In the genomic region with DNA sequence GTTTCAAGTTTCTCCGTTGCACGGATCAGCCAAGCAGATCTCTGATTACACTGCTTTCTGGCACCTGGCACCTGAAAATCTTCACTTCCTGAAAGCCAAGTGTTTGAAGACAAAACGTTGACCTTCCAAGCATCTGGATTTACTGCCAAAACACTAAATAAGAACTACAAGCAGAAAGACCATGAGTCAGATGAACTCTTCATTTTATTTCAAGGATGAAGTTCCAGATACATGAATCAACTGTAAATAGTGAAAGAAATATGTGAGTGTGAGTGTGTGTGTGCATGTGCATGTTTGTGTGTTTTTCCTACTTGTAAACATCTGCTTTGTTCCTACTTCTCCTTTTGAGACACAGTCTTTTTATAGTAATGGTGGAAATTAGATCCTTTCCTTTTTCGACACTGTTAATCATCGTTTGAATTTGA, we compare ENCODE assay signal across 14 cellular contexts. TPM values are rescaled to one million over a fixed set of nuclear protein-coding genes. Genes with fewer than 3 reads are reported as not detected.
DNase-seq lines count a peak whose midpoint lies in the region; ATAC-seq, FAIRE-seq and TF ChIP-seq lines count a peak whose summit lies in the region.
"Had no signal": no experiment of that assay in that cellular context is flagged by ENCODE, and none has a peak within 500 bp of the region (broad histone marks: within the 10 kb centered on the region; RNA-seq: fewer than 3 reads in every experiment).

No MANE protein-coding gene starts in this region.

- no peak overlapping the region for H3K14ac ChIP-seq in trophoblast cell (ENCODE audit: low read length)

- H3K79me1 ChIP-seq in trophoblast cell (ENCODE audit: low read length) = no peaks in the 10 kb centered on the region

- dilution Hi-C loops in keratinocyte (cut with MboI; ENCODE audit: extremely low pct_ligation_motif_present, low sequenced_read_pairs) = no loop called here

- H3K9me3 ChIP-seq in AG04450 (ENCODE audit: control insufficient read depth, insufficient read depth, low read length) (no peaks in the 10 kb centered on the region), keratinocyte (ENCODE audit: control insufficient read depth, low read depth, low read length) (no peaks in the 10 kb centered on the region), trophoblast cell (ENCODE audit: insufficient read depth, low read depth, low read length) (no peaks in the 10 kb centered on the region)
- H3K9me3 ChIP-seq: BE2C, lower lobe of right lung, Peyer's patch had no signal

- H3K9ac ChIP-seq in keratinocyte (ENCODE audit: control insufficient read depth, extremely low read depth, insufficient read depth, low read length) (no peak overlapping the region), trophoblast cell (ENCODE audit: low read length) (no peak overlapping the region)

- no peak overlapping the region for H3K18ac ChIP-seq in trophoblast cell (ENCODE audit: low read length)

- H2BK120ac ChIP-seq in trophoblast cell (ENCODE audit: insufficient read depth, low read length, poor library complexity) = no peak overlapping the region

- no peak overlapping the region for H3K23ac ChIP-seq in trophoblast cell (ENCODE audit: low read length)

- H4K20me1 ChIP-seq in keratinocyte (ENCODE audit: control insufficient read depth, extremely low read depth, insufficient read depth, low read length) = no peaks in the 10 kb centered on the region

- ATAC-seq in GM21529 (IDR thresholded peaks at IDR 0.05; ENCODE audit: unreplicated experiment) = no peak
- ATAC-seq in GM21786 (IDR thresholded peaks at IDR 0.05; ENCODE audit: unreplicated experiment) = no peak
- ATAC-seq: stimulated activated effector memory CD8-positive, alpha-beta T cell treated with anti-CD3 and anti-CD28 coated beads, Interleukin-12 subunit alpha, Interleukin-12 subunit beta, amount 100 ng/mL, for 72 hours had no signal

- no peak overlapping the region for H4K8ac ChIP-seq in trophoblast cell (ENCODE audit: low read depth, low read length)

- WGBS in trophoblast cell (ENCODE audit: extremely low coverage, insufficient coverage, insufficient read length) = no CpG with 5 or more reads among the region's 5 CpGs

- H2AK5ac ChIP-seq in trophoblast cell (ENCODE audit: low read length) = no peak overlapping the region

- H4K12ac ChIP-seq in trophoblast cell (ENCODE audit: low read depth, low read length) = no peak overlapping the region

- no peak overlapping the region for H2BK12ac ChIP-seq in trophoblast cell (ENCODE audit: low read length)

- no peaks in the 10 kb centered on the region for H3K27me3 ChIP-seq in AG04450 (ENCODE audit: control insufficient read depth, insufficient read depth, low read length)
- H3K27me3 ChIP-seq in keratinocyte (ENCODE audit: control insufficient read depth, extremely low read depth, insufficient read depth, low read length) = no peaks in the 10 kb centered on the region
- no peaks in the 10 kb centered on the region for H3K27me3 ChIP-seq in trophoblast cell (ENCODE audit: insufficient read depth, low read length)
- H3K27me3 ChIP-seq: BE2C, Peyer's patch had no signal

- no peak overlapping the region for H4K91ac ChIP-seq in trophoblast cell (ENCODE audit: low read depth, low read length)

- POLR2A ChIA-PET in AG04450 (lab: Yijun Ruan, JAX) = interaction anchor here (1.0 kb wide), 1 partner anchor 9 kb away, joined by 3 read pairs; no protein-coding TSS in a partner anchor

- DNase-seq in AG04450 (ENCODE audit: low read depth, low spot score) (peak; percentile 71), HT1080 (ENCODE audit: low read depth) (peak; percentile 61), amniotic epithelial cell (ENCODE audit: low read depth) (peak; percentile 84), keratinocyte (ENCODE audit: low read depth, low spot score) (no peak), NCI-H2171 treated with DMSO at 0.1 percent for 48 hours (lab: John Stamatoyannopoulos, UW) (no peak), trophoblast cell (no peak)
- DNase-seq: activated B cell treated with CpG ODN at 0.5 μM for 24 hours; activated naive CD4-positive, alpha-beta T cell treated with anti-CD3 and anti-CD28 coated beads, Interleukin-2, amount 10 ng/mL, durations not matched to agents 7 days and 5 days; BE2C; lower lobe of right lung; Peyer's patch had no signal

- no peak overlapping the region for H2BK5ac ChIP-seq in trophoblast cell (ENCODE audit: low read depth, low read length, poor library complexity)

- FAIRE-seq in keratinocyte (lab: Jason Lieb, UNC) = peak; percentile 5

- H3K4me3 ChIP-seq in AG04450 (ENCODE audit: low read depth, low read length) = no peak overlapping the region; the same call in 1 of the 2 replicates
- no peak overlapping the region for H3K4me3 ChIP-seq in keratinocyte (ENCODE audit: control insufficient read depth in 2 of 3, extremely low read depth in 1 of 3, insufficient read depth in 2 of 3, low read depth in 1 of 3, low read length in 3 of 3)
- no peak overlapping the region for H3K4me3 ChIP-seq in trophoblast cell (ENCODE audit: low read depth, low read length)
- H3K4me3 ChIP-seq: lower lobe of right lung, Peyer's patch had no signal

- CTCF ChIA-PET in AG04450 (lab: Charles Lee) = interaction anchor here (0.6 to 11.2 kb wide), 2 partner anchors 11 to 239 kb away, joined by 3 to 122 read pairs; no protein-coding TSS in a partner anchor

- H3K27ac ChIP-seq in AG04450 (ENCODE audit: low read depth, low read length) = no peak overlapping the region
- no peak overlapping the region for H3K27ac ChIP-seq in keratinocyte (ENCODE audit: control insufficient read depth, insufficient read depth, low read length)
- H3K27ac ChIP-seq in trophoblast cell (ENCODE audit: low read depth, low read length) = no peak overlapping the region
- H3K27ac ChIP-seq: lower lobe of right lung had no signal

- H2AFZ ChIP-seq in keratinocyte (ENCODE audit: control insufficient read depth, low read length) (no peak overlapping the region), trophoblast cell (ENCODE audit: insufficient read depth, low read length, poor library complexity) (no peak overlapping the region)

- TF ChIP-seq CTCF in AG04450 (IDR thresholded peaks at IDR 0.05; ENCODE audit: low read depth, low read length) (no peak), keratinocyte (optimal IDR thresholded peaks at IDR 0.05 in 1 of 3, IDR thresholded peaks at IDR 0.05 in 1 of 3, conservative IDR thresholded peaks at IDR 0.05 in 1 of 3; ENCODE audit: extremely low read depth in 1 of 3, insufficient read depth in 2 of 3, low read length in 3 of 3) (no peak)

- no peaks in the 10 kb centered on the region for H3K36me3 ChIP-seq in keratinocyte (ENCODE audit: control insufficient read depth in 2 of 2, extremely low read depth in 1 of 2, insufficient read depth in 2 of 2, low read length in 2 of 2)
- H3K36me3 ChIP-seq in trophoblast cell (ENCODE audit: control insufficient read depth in 1 of 2, insufficient read depth in 2 of 2, low read length in 2 of 2) = no peaks in the 10 kb centered on the region
- H3K36me3 ChIP-seq: BE2C, lower lobe of right lung, Peyer's patch had no signal

- H3K4me2 ChIP-seq in keratinocyte (ENCODE audit: control insufficient read depth, extremely low read depth, insufficient read depth, low read depth, low read length) = no peak overlapping the region
- H3K4me2 ChIP-seq in trophoblast cell (ENCODE audit: low read length) = no peak overlapping the region

- H3K79me2 ChIP-seq in keratinocyte (ENCODE audit: control insufficient read depth, insufficient read depth, low read length) (no peaks in the 10 kb centered on the region), trophoblast cell (ENCODE audit: control insufficient read depth, insufficient read depth, low read length, poor library complexity) (no peaks in the 10 kb centered on the region)

- H3K9me1 ChIP-seq in keratinocyte (ENCODE audit: control insufficient read depth, extremely low read depth, insufficient read depth, low read length) = no peaks in the 10 kb centered on the region

- no peaks in the 10 kb centered on the region for H3K4me1 ChIP-seq in keratinocyte (ENCODE audit: control insufficient read depth, extremely low read depth, insufficient read depth, low read length)
- no peaks in the 10 kb centered on the region for H3K4me1 ChIP-seq in trophoblast cell (ENCODE audit: control insufficient read depth in 1 of 2, insufficient read depth in 2 of 2, low read length in 2 of 2)
- H3K4me1 ChIP-seq: BE2C, Peyer's patch had no signal

- H3K4ac ChIP-seq in trophoblast cell (ENCODE audit: low read depth, low read length) = no peak overlapping the region

RNA-seq across cellular contexts. Expression of a gene that starts 60.0 kb away (rescaled TPM):
- 15.1 and 16.4 TPM in 2 replicates for polyA plus RNA-seq in AG04450 (2011; rRNA removed)
- 19.9 and 20.6 TPM in 2 replicates for polyA minus RNA-seq in AG04450 (2011; rRNA and poly(A)+ RNA removed)
- 10.6 and 15.8 TPM in 2 replicates for total RNA-seq in HT1080 (2014; rRNA removed; shearing (Covaris generic))
- polyA plus RNA-seq in HT1080 (2015; cell fraction: cytosol; rRNA removed) = 17.8 and 28.3 TPM in 2 replicates
- polyA plus RNA-seq in HT1080 (2015; cell fraction: nucleus; rRNA removed) = 36.3 and 38.2 TPM in 2 replicates
- polyA plus RNA-seq in keratinocyte = 0.26 to 1.9 TPM (median 0.81 TPM) in 3 replicates
- 0.80 TPM for polyA plus RNA-seq in keratinocyte (2011; ENCODE audit: low read depth)
- 0.96 and 1.1 TPM in 2 replicates for polyA plus RNA-seq in keratinocyte (2011; cell fraction: cytosol; rRNA removed)
- 1.2 and 1.9 TPM in 2 replicates for polyA plus RNA-seq in keratinocyte (2011; cell fraction: nucleus; rRNA removed)
- 0.15 and 0.48 TPM in 2 replicates for polyA plus RNA-seq in keratinocyte (2012; ENCODE audit: low replicate concordance)
- 2.3 to 3.9 TPM (median 2.8 TPM) in 3 replicates for polyA minus RNA-seq in keratinocyte
- polyA minus RNA-seq in keratinocyte (2011; cell fraction: cytosol; rRNA and poly(A)+ RNA removed) = 0.58 TPM
- polyA minus RNA-seq in keratinocyte (2011; cell fraction: nucleus; rRNA and poly(A)+ RNA removed) = 1.7 and 1.8 TPM in 2 replicates
- polyA plus RNA-seq in trophoblast cell (2013) = 3.7 and 4.3 TPM in 2 replicates
- total RNA-seq: activated B cell treated with CpG ODN at 0.5 μM for 24 hours had no signal

Comparison
In these comparisons a context has a peak if more than half of its experiments do, and no peak if none do; other contexts are left out.
1. DNase-seq: peak in AG04450 (single experiment), HT1080 (single experiment) and amniotic epithelial cell (single experiment); none in keratinocyte (single experiment), NCI-H2171 treated with DMSO at 0.1 percent for 48 hours (single experiment) and trophoblast cell (0 of 2).